13 cellular contexts compared by ENCODE assay signal in the genomic region with DNA sequence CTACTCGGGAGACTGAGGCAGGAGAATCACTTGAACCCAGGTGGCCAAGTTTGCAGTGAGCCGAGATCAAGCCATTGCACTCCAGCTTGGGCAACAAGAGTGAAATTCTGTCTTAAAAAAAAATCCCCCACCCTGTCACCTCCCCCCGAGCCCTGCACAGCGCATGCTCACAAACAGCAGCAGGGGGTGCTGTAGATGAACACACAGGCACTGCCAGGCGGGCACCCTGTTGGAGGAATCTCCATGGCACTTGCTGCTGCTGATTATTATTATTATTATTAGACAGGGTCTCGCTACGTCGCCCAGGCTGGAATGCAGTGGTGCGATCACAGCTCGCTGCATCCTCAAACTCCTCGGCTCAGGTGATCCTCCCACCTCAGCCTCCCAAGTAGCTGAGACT. TPM values are rescaled to one million over a fixed set of nuclear protein-coding genes. Genes with fewer than 3 reads are reported as not detected.
A peak's percentile ranks its signal among the peaks of the same experiment; 100 is the strongest.
DNase-seq lines count a peak whose midpoint lies in the region; ATAC-seq and TF ChIP-seq lines count a peak whose summit lies in the region.
"Had no signal": no experiment of that assay in that cellular context is flagged by ENCODE, and none has a peak within 500 bp of the region (broad histone marks: within the 10 kb centered on the region; RNA-seq: fewer than 3 reads in every experiment).

No MANE protein-coding gene starts in this region.

- H3K9me2 ChIP-seq in Karpas-422 (replicated peaks; ENCODE audit: insufficient read depth, low read length), result no peaks in the 10 kb centered on the region

- ATAC-seq in activated CD4-positive, alpha-beta T cell treated with anti-CD3 and anti-CD28 coated beads for 36 hours, result no peak
- no peak for ATAC-seq in GM21390 (IDR thresholded peaks at IDR 0.05; ENCODE audit: unreplicated experiment)

- H3K4me2 ChIP-seq in Karpas-422 (ENCODE audit: low read depth, low read length, poor library complexity, severe bottlenecking) (no peak overlapping the region), neural progenitor cell (no peak overlapping the region)

- no peaks in the 10 kb centered on the region for H3K4me1 Mint-ChIP-seq in activated CD4-positive, alpha-beta T cell treated with anti-CD3 and anti-CD28 coated beads for 36 hours
- H3K4me1 Mint-ChIP-seq in activated CD4-positive, alpha-beta T cell treated with anti-CD3 and anti-CD28 coated beads, Interleukin-2, amount 10 ng/mL, durations not matched to agents 24 days and 14 days, result no peaks in the 10 kb centered on the region
- H3K4me1 Mint-ChIP-seq in neural progenitor cell, result no peaks in the 10 kb centered on the region
- H3K4me1 Mint-ChIP-seq: CD4-positive, alpha-beta memory T cell had no signal

- DNase-seq in activated CD4-positive, alpha-beta T cell treated with anti-CD3 and anti-CD28 coated beads for 36 hours, result peak; percentile 30
- no peak for DNase-seq in activated CD4-positive, alpha-beta T cell treated with anti-CD3 and anti-CD28 coated beads, Interleukin-2, amount 10 ng/mL, durations not matched to agents 24 days and 14 days
- peak; percentile 76 for DNase-seq in Karpas-422
- peak; percentile 29 for DNase-seq in UCSD-AML1 (lab: John Stamatoyannopoulos, UW; ENCODE audit: unreplicated experiment)
- DNase-seq in neural progenitor cell (ENCODE audit: low spot score), result peak; percentile 50
- no peak for DNase-seq in hippocampal formation (lab: John Stamatoyannopoulos, UW)
- DNase-seq in Ammon's horn (ENCODE audit: low spot score), result no peak
- DNase-seq: activated CD4-positive, CD25-positive, alpha-beta regulatory T cell treated with anti-CD3 and anti-CD28 coated beads, Interleukin-2, amount 50 U/mL, for 72 hours; CD4-positive, alpha-beta memory T cell; islet precursor cell; NK-92 treated with Interleukin-12 subunit alpha and Interleukin-12 subunit beta, amount 100 ng/mL, for 24 hours had no signal

- H3F3A ChIP-seq in neural progenitor cell (ENCODE audit: low read depth), result no peaks in the 10 kb centered on the region

- no peaks in the 10 kb centered on the region for H3K9me3 Mint-ChIP-seq in activated CD4-positive, alpha-beta T cell treated with anti-CD3 and anti-CD28 coated beads for 36 hours (ENCODE audit: low read depth)
- no peaks in the 10 kb centered on the region for H3K9me3 Mint-ChIP-seq in activated CD4-positive, alpha-beta T cell treated with anti-CD3 and anti-CD28 coated beads, Interleukin-2, amount 10 ng/mL, durations not matched to agents 24 days and 14 days
- no peaks in the 10 kb centered on the region for H3K9me3 Mint-ChIP-seq in neural progenitor cell
- H3K9me3 Mint-ChIP-seq: CD4-positive, alpha-beta memory T cell had no signal

- H3K36me3 ChIP-seq in Karpas-422 (ENCODE audit: insufficient read depth, low read length) (no peaks in the 10 kb centered on the region), neural progenitor cell (no peaks in the 10 kb centered on the region)
- H3K36me3 ChIP-seq: prostate gland had no signal

- H2AFZ ChIP-seq in Karpas-422 (ENCODE audit: low read length), result no peak overlapping the region
- no peak overlapping the region for H2AFZ ChIP-seq in neural progenitor cell (replicated peaks)

- H3K9me3 ChIP-seq in Karpas-422 (ENCODE audit: low read length), result no peaks in the 10 kb centered on the region
- H3K9me3 ChIP-seq in neural progenitor cell (ENCODE audit: low read depth), result no peaks in the 10 kb centered on the region
- H3K9me3 ChIP-seq: prostate gland had no signal

- intact Hi-C loops in activated CD4-positive, alpha-beta T cell treated with anti-CD3 and anti-CD28 coated beads for 36 hours (cut with DNase I, micrococcal nuclease), result no loop called here
- intact Hi-C loops in activated CD4-positive, alpha-beta T cell treated with anti-CD3 and anti-CD28 coated beads, Interleukin-2, amount 10 ng/mL, durations not matched to agents 24 days and 14 days (cut with micrococcal nuclease), result no loop called here

- H4K20me1 ChIP-seq in Karpas-422 (ENCODE audit: insufficient read depth, low read depth, low read length) (no peaks in the 10 kb centered on the region), neural progenitor cell (ENCODE audit: low read depth) (no peaks in the 10 kb centered on the region)

- H3K27me3 ChIP-seq in Karpas-422 (ENCODE audit: low read length) (no peaks in the 10 kb centered on the region), neural progenitor cell (no peaks in the 10 kb centered on the region)

- H3K4me3 Mint-ChIP-seq in activated CD4-positive, alpha-beta T cell treated with anti-CD3 and anti-CD28 coated beads for 36 hours, result no peak overlapping the region
- no peak overlapping the region for H3K4me3 Mint-ChIP-seq in activated CD4-positive, alpha-beta T cell treated with anti-CD3 and anti-CD28 coated beads, Interleukin-2, amount 10 ng/mL, durations not matched to agents 24 days and 14 days
- no peak overlapping the region for H3K4me3 Mint-ChIP-seq in neural progenitor cell
- H3K4me3 Mint-ChIP-seq: CD4-positive, alpha-beta memory T cell had no signal

- CTCF ChIA-PET in activated CD4-positive, alpha-beta T cell treated with anti-CD3 and anti-CD28 coated beads for 36 hours (lab: Charles Lee), result no interaction called here

- H3K27ac ChIP-seq in Karpas-422 (ENCODE audit: low read length) (no peak overlapping the region), neural progenitor cell (no peak overlapping the region)
- H3K27ac ChIP-seq: prostate gland had no signal

- no peak overlapping the region for H3K9ac ChIP-seq in Karpas-422 (ENCODE audit: low read length)
- H3K9ac ChIP-seq in neural progenitor cell, result no peak overlapping the region

- no peaks in the 10 kb centered on the region for H3K79me2 ChIP-seq in Karpas-422 (ENCODE audit: low read length)
- H3K79me2 ChIP-seq in neural progenitor cell (ENCODE audit: low read depth), result no peaks in the 10 kb centered on the region

- no peak overlapping the region for H3K27ac Mint-ChIP-seq in activated CD4-positive, alpha-beta T cell treated with anti-CD3 and anti-CD28 coated beads for 36 hours
- H3K27ac Mint-ChIP-seq in activated CD4-positive, alpha-beta T cell treated with anti-CD3 and anti-CD28 coated beads, Interleukin-2, amount 10 ng/mL, durations not matched to agents 24 days and 14 days, result no peak overlapping the region
- H3K27ac Mint-ChIP-seq in neural progenitor cell, result no peak overlapping the region
- H3K27ac Mint-ChIP-seq: CD4-positive, alpha-beta memory T cell had no signal

- peak; percentile 36 for TF ChIP-seq CTCF in neural progenitor cell (IDR thresholded peaks at IDR 0.05)

- no peaks in the 10 kb centered on the region for H3K36me3 Mint-ChIP-seq in activated CD4-positive, alpha-beta T cell treated with anti-CD3 and anti-CD28 coated beads for 36 hours (ENCODE audit: low read depth)
- no peaks in the 10 kb centered on the region for H3K36me3 Mint-ChIP-seq in activated CD4-positive, alpha-beta T cell treated with anti-CD3 and anti-CD28 coated beads, Interleukin-2, amount 10 ng/mL, durations not matched to agents 24 days and 14 days (ENCODE audit: low read depth)
- H3K36me3 Mint-ChIP-seq in neural progenitor cell, result no peaks in the 10 kb centered on the region
- H3K36me3 Mint-ChIP-seq: CD4-positive, alpha-beta memory T cell had no signal

- H3K4me1 ChIP-seq in Karpas-422 (ENCODE audit: low read length), result no peaks in the 10 kb centered on the region
- no peaks in the 10 kb centered on the region for H3K4me1 ChIP-seq in neural progenitor cell
- H3K4me1 ChIP-seq: prostate gland had no signal

- H3K4me3 ChIP-seq in Karpas-422 (ENCODE audit: low read length) (no peak overlapping the region), neural progenitor cell (no peak overlapping the region)
- H3K4me3 ChIP-seq: prostate gland had no signal

- peaks cover 15% of the 10 kb centered on the region for H3K27me3 Mint-ChIP-seq in activated CD4-positive, alpha-beta T cell treated with anti-CD3 and anti-CD28 coated beads for 36 hours
- peaks cover 18% of the 10 kb centered on the region for H3K27me3 Mint-ChIP-seq in activated CD4-positive, alpha-beta T cell treated with anti-CD3 and anti-CD28 coated beads, Interleukin-2, amount 10 ng/mL, durations not matched to agents 24 days and 14 days
- peaks cover 5% of the 10 kb centered on the region for H3K27me3 Mint-ChIP-seq in neural progenitor cell (ENCODE audit: insufficient read depth, low read depth)

- POLR2A ChIA-PET in activated CD4-positive, alpha-beta T cell treated with anti-CD3 and anti-CD28 coated beads for 36 hours (lab: Charles Lee), result no interaction called here

RNA-seq across cellular contexts. Expression of gene FZD2, which starts 24.6 kb away (rescaled TPM):
- total RNA-seq in activated CD4-positive, alpha-beta T cell treated with anti-CD3 and anti-CD28 coated beads for 36 hours, result under 1 TPM; 0.07 to 0.09 TPM
- total RNA-seq in activated CD4-positive, alpha-beta T cell treated with anti-CD3 and anti-CD28 coated beads, Interleukin-2, amount 10 ng/mL, durations not matched to agents 24 days and 14 days, result not detected in 2 replicates
- total RNA-seq in Karpas-422 (2014; rRNA removed; shearing (Covaris generic); ENCODE audit: low replicate concordance), result 0.56 and 2.4 TPM in 2 replicates
- total RNA-seq in neural progenitor cell (ENCODE audit: low replicate concordance), result 56.6 and 188 TPM in 2 replicates
- total RNA-seq: CD4-positive, alpha-beta memory T cell had no signal

Comparison
In these comparisons a context has a peak if more than half of its experiments do, and no peak if none do; other contexts are left out.
1. DNase-seq: peak in activated CD4-positive, alpha-beta T cell treated with anti-CD3 and anti-CD28 coated beads for 36 hours (single experiment), Karpas-422 (single experiment), UCSD-AML1 (single experiment) and neural progenitor cell (single experiment); none in activated CD4-positive, alpha-beta T cell treated with anti-CD3 and anti-CD28 coated beads, Interleukin-2, amount 10 ng/mL, durations not matched to agents 24 days and 14 days (single experiment), hippocampal formation (0 of 2) and Ammon's horn (single experiment).
2. RNA of gene FZD2, which starts 24.6 kb away (total RNA-seq): 56.6 to 188 TPM in neural progenitor cell; 0.56 to 2.4 TPM in Karpas-422, 0.07 to 0.09 TPM in activated CD4-positive, alpha-beta T cell treated with anti-CD3 and anti-CD28 coated beads for 36 hours and not detected in activated CD4-positive, alpha-beta T cell treated with anti-CD3 and anti-CD28 coated beads, Interleukin-2, amount 10 ng/mL, durations not matched to agents 24 days and 14 days; every median in the first group is over 10 times any median in the second.